Comparison of ENCODE assay signal across 35 cellular contexts in genomic region chr2:197779261-197779660, GRCh38. TPM values are rescaled to one million over a fixed set of nuclear protein-coding genes. Genes with fewer than 3 reads are reported as not detected.
"Had no signal": no experiment of that assay in that cellular context is flagged by ENCODE, and none has a peak within 500 bp of the region (broad histone marks: within the 10 kb centered on the region; RNA-seq: fewer than 3 reads in every experiment).

No MANE protein-coding gene starts in this region.

- H3K9me3 ChIP-seq: neutrophil, pancreas, prostate gland, right lobe of liver, sigmoid colon, spleen, suprapubic skin, testis, tibial artery, transverse colon, upper lobe of right lung, vagina had no signal

- H3K36me3 ChIP-seq: neutrophil, pancreas, prostate gland, right lobe of liver, sigmoid colon, spleen, suprapubic skin, tibial artery, transverse colon, upper lobe of right lung, vagina had no signal

- DNase-seq: naive thymus-derived CD8-positive, alpha-beta T cell; nephron progenitor cell; nucleus accumbens; pancreas; right cardiac atrium; right lobe of liver; sigmoid colon; spleen; stimulated activated CD4-positive, alpha-beta T cell treated with anti-CD3 and anti-CD28 coated beads, Interleukin-12 subunit alpha, Interleukin-12 subunit beta, amount 100 ng/mL, for 4 hours; stimulated activated CD4-positive, alpha-beta T cell treated with anti-CD3 and anti-CD28 coated beads, Interleukin-1b, Interleukin-23, amount 100 ng/mL, for 48 hours; stimulated activated CD4-positive, alpha-beta T cell treated with anti-CD3 and anti-CD28 coated beads, Interleukin-4, amount 100 ng/mL, for 1 hour; stimulated activated CD4-positive, alpha-beta T cell treated with anti-CD3 and anti-CD28 coated beads, Interleukin-4, amount 100 ng/mL, for 4 hours; stimulated activated CD8-positive, alpha-beta memory T cell treated with anti-CD3 and anti-CD28 coated beads, Interleukin-4, amount 100 ng/mL, for 48 hours; stimulated activated naive CD4-positive, alpha-beta T cell; stimulated activated naive CD8-positive, alpha-beta T cell treated with anti-CD3 and anti-CD28 coated beads, Interleukin-15, amount 100 ng/mL, for 72 hours; stimulated activated naive CD8-positive, alpha-beta T cell treated with anti-CD3 and anti-CD28 coated beads, Interleukin-15, Interleukin-2, amounts not matched to agents 100 U/mL and 50 U/mL, for 24 hours; substantia nigra; testis; tibial artery; transverse colon; upper lobe of right lung had no signal

- H3K27me3 ChIP-seq: neutrophil, pancreas, right lobe of liver, sigmoid colon, spleen, suprapubic skin, testis, tibial artery, transverse colon, upper lobe of right lung, vagina had no signal

- H3K4me2 ChIP-seq: smooth muscle cell had no signal

- H3K27ac ChIP-seq: neutrophil, pancreas, prostate gland, right lobe of liver, sigmoid colon, spleen, suprapubic skin, testis, tibial artery, transverse colon, upper lobe of right lung, vagina had no signal

- H3K4me1 ChIP-seq: pancreas, prostate gland, right lobe of liver, sigmoid colon, spleen, suprapubic skin, testis, tibial artery, upper lobe of right lung, vagina had no signal

- H3K4me3 ChIP-seq: pancreas, prostate gland, right lobe of liver, sigmoid colon, skin epidermis, smooth muscle cell, spleen, suprapubic skin, testis, tibial artery, transverse colon, upper lobe of right lung, vagina had no signal

- ATAC-seq: naive thymus-derived CD8-positive, alpha-beta T cell; natural killer cell treated with Interleukin-12 subunit alpha and Interleukin-12 subunit beta and Interleukin-15 and Interleukin-18, amount 100 ng/mL, for 72 hours; pancreas; right cardiac atrium; right lobe of liver; stimulated activated memory B cell treated with anti-CD40 and anti-IgM and Interleukin-4, amounts not matched to agents 10 μg/mL and 1 μg/mL and 100 μg/mL, for 72 hours; stimulated activated naive CD8-positive, alpha-beta T cell treated with anti-CD3 and anti-CD28 coated beads, Interleukin-15, amount 100 ng/mL, for 72 hours; stimulated activated naive CD8-positive, alpha-beta T cell treated with anti-CD3 and anti-CD28 coated beads, Interleukin-15, Interleukin-2, amounts not matched to agents 100 U/mL and 50 U/mL, for 24 hours; upper lobe of right lung had no signal

RNA-seq across cellular contexts. Expression of gene BOLL, which starts 5.9 kb away (rescaled TPM):
- total RNA-seq: naive thymus-derived CD8-positive, alpha-beta T cell; natural killer cell treated with Interleukin-12 subunit alpha and Interleukin-12 subunit beta and Interleukin-15 and Interleukin-18, amount 100 ng/mL, for 72 hours; neural crest cell; omental fat pad; osteocyte; pancreas; posterior vena cava; renal cortical epithelial cell; right cardiac atrium; right lobe of liver; sigmoid colon; smooth muscle cell; spleen; suprapubic skin; transverse colon; upper lobe of right lung; vagina had no signal
- polyA plus RNA-seq: naive thymus-derived CD8-positive, alpha-beta T cell; pancreas; sigmoid colon; smooth muscle cell; spleen; thymus had no signal
